ENCODE assay signal across 15 cellular contexts in genomic region chr11:132245558-132246385, GRCh38.
DNase-seq lines count a peak whose midpoint lies in the region; ATAC-seq, FAIRE-seq and TF ChIP-seq lines count a peak whose summit lies in the region.
"Had no signal": no experiment of that assay in that cellular context is flagged by ENCODE, and none has a peak within 500 bp of the region (broad histone marks: within the 10 kb centered on the region; RNA-seq: fewer than 3 reads in every experiment).

No MANE protein-coding gene starts in this region.

- no peak overlapping the region for H3K4me2 ChIP-seq in H9 (ENCODE audit: insufficient read depth, insufficient read length, low read length)
- H3K4me2 ChIP-seq in H1 (ENCODE audit: insufficient read depth in 1 of 2, low read depth in 2 of 2, low read length in 2 of 2): no peak overlapping the region

- H3K9ac ChIP-seq in H9 (ENCODE audit: extremely low read depth, insufficient read length, low read length): no peak overlapping the region
- no peak overlapping the region for H3K9ac ChIP-seq in H1 (replicated peaks in 1 of 4; ENCODE audit: extremely low read depth in 1 of 4, low read depth in 3 of 4, low read length in 3 of 4)

- no peak overlapping the region for H3K4me3 ChIP-seq in H1 (ENCODE audit: extremely low read depth in 1 of 4, insufficient read depth in 2 of 4, low read depth in 3 of 4, low read length in 4 of 4)
- H3K4me3 ChIP-seq in ovary: no peak overlapping the region

- H3K4me3 Mint-ChIP-seq in H9: no peak overlapping the region

- H3K4ac ChIP-seq in H9 (ENCODE audit: low read depth, low read length): no peak overlapping the region
- H3K4ac ChIP-seq in H1 (replicated peaks; ENCODE audit: insufficient read length, low read depth, low read length): no peak overlapping the region

- no peaks in the 10 kb centered on the region for H3K27me3 Mint-ChIP-seq in H9 (ENCODE audit: low read depth)

- TF ChIP-seq CTCF in H9 (conservative IDR thresholded peaks at IDR 0.05) (no peak), H1 (IDR thresholded peaks at IDR 0.05; ENCODE audit: control extremely low read depth in 1 of 3, insufficient read depth in 1 of 3, low read depth in 1 of 3, low read length in 3 of 3) (no peak), ovary (IDR thresholded peaks at IDR 0.05) (no peak)

- intact Hi-C loops in sciatic nerve (cut with DNase I): no loop called here
- intact Hi-C loops in ovary (cut with DNase I): no loop called here

- H4K20me1 ChIP-seq in H9 (ENCODE audit: control insufficient read depth, insufficient read depth, insufficient read length) (peaks cover 2% of the 10 kb centered on the region), H1 (replicated peaks in 1 of 2; ENCODE audit: control insufficient read depth in 1 of 2, insufficient read depth in 2 of 2, low read length in 2 of 2) (no peaks in the 10 kb centered on the region)

- peak; percentile 34 for ATAC-seq in sciatic nerve
- ATAC-seq: SK-N-SH treated with all-trans-retinoic acid at 6 μM for 48 hours had no signal

- WGBS in H9 (ENCODE audit: extremely low coverage, insufficient read length, low lambda C conversion rate): no CpG with 5 or more reads among the region's 27 CpGs
- WGBS in H1 (ENCODE audit: extremely low coverage in 1 of 2, insufficient coverage in 1 of 2, insufficient read length in 1 of 2, insufficient replicate concordance in 2 of 2, low coverage in 1 of 2, low lambda C conversion rate in 2 of 2, missing lambda C conversion rate in 1 of 2), 2 experiments: 85% methylated on average over 27 of the region's 27 CpGs; no CpG with 5 or more reads in 1 of the 2 experiments
- 71 to 75% (median 74%) methylated on average over 27 of the region's 27 CpGs for WGBS in ovary, 3 donors

- POLR2A ChIA-PET in H1 (lab: Charles Lee; ENCODE audit: partially characterized antibody): no interaction called here

- no peaks in the 10 kb centered on the region; the same call in 1 of the 2 replicates for H3K4me1 ChIP-seq in H9 (ENCODE audit: insufficient read depth, low read length)
- H3K4me1 ChIP-seq in H1 (replicated peaks in 1 of 4; ENCODE audit: control insufficient read depth in 3 of 4, insufficient read depth in 4 of 4, low read length in 3 of 4): peaks cover 0 to 4% (median 2%) of the 10 kb centered on the region in 4 experiments; a peak in 4 of 7 replicates
- no peaks in the 10 kb centered on the region for H3K4me1 ChIP-seq in ovary (ENCODE audit: insufficient read depth)

- H3K23ac ChIP-seq in H9 (ENCODE audit: insufficient read length, low read depth, low read length) (no peak overlapping the region), H1 (ENCODE audit: insufficient read length) (no peak overlapping the region)

- H3K36me3 ChIP-seq in H1 (ENCODE audit: control insufficient read depth in 2 of 4, insufficient read depth in 4 of 4, low read length in 3 of 4): no peaks in the 10 kb centered on the region
- H3K36me3 ChIP-seq in ovary: no peaks in the 10 kb centered on the region

- DNase-seq in H9: peak; percentile 42
- DNase-seq in H1 (ENCODE audit: low read depth in 1 of 2, low spot score in 2 of 2): no peak
- DNase-seq in medulla oblongata (ENCODE audit: extremely low spot score): peak; percentile 84
- no peak for DNase-seq in sciatic nerve (ENCODE audit: low spot score)
- DNase-seq in SW 1271 (lab: John Stamatoyannopoulos, UW): no peak
- no peak for DNase-seq in SKM-1 (lab: John Stamatoyannopoulos, UW; ENCODE audit: unreplicated experiment)
- no peak for DNase-seq in ovary
- DNase-seq in NCI-H446 treated with DMSO at 0.1 percent for 48 hours (lab: John Stamatoyannopoulos, UW): no peak
- DNase-seq: KBM-7, NCI-H1694, NCI-H2107, NCI-H446, SHP77 had no signal

- TF ChIP-seq RAD21 in H1 (IDR thresholded peaks at IDR 0.05 in 1 of 2, conservative IDR thresholded peaks at IDR 0.05 in 1 of 2; ENCODE audit: low read depth in 2 of 2, low read length in 2 of 2): no peak

- H3K4me1 Mint-ChIP-seq in H9: peaks cover 22 to 35% of the 10 kb centered on the region in 2 experiments

- H3K79me2 ChIP-seq in H9 (ENCODE audit: insufficient read depth, low read length): no peaks in the 10 kb centered on the region
- H3K79me2 ChIP-seq in H1 (ENCODE audit: control insufficient read depth in 1 of 2, insufficient read depth in 2 of 2, low read length in 2 of 2): no peaks in the 10 kb centered on the region

- H2AFZ ChIP-seq in H9 (ENCODE audit: low read length) (no peak overlapping the region), H1 (ENCODE audit: low read length) (no peak overlapping the region; the same call in 1 of the 2 replicates)

- peak overlapping the region in 2 of 3 experiments; percentile 69 to 85; a peak in 3 of 7 replicates for H3K27ac Mint-ChIP-seq in H9

- H3K79me1 ChIP-seq in H9 (ENCODE audit: insufficient read depth, low read depth, low read length, poor library complexity, severe bottlenecking): no peaks in the 10 kb centered on the region
- no peaks in the 10 kb centered on the region for H3K79me1 ChIP-seq in H1 (ENCODE audit: low read depth, low read length)

- TF ChIP-seq POLR2A in H1 (IDR thresholded peaks at IDR 0.05; ENCODE audit: control extremely low read depth in 1 of 2, low read depth in 2 of 2, low read length in 2 of 2) (no peak), ovary (IDR thresholded peaks at IDR 0.05) (no peak)

- H2BK15ac ChIP-seq in H9 (ENCODE audit: low read depth, low read length) (no peak overlapping the region), H1 (ENCODE audit: low read length) (no peak overlapping the region)

- H3K36me3 Mint-ChIP-seq in H9 (ENCODE audit: insufficient read depth in 1 of 3, low read depth in 3 of 3): peaks cover 2 to 9% (median 2%) of the 10 kb centered on the region in 3 experiments; a peak in 4 of 7 replicates

- no peaks in the 10 kb centered on the region for H3K9me3 ChIP-seq in H9 (ENCODE audit: control insufficient read depth, low read depth, low read length)
- H3K9me3 ChIP-seq in H1 (ENCODE audit: insufficient read depth in 2 of 2, low read depth in 1 of 2, low read length in 1 of 2): no peaks in the 10 kb centered on the region
- H3K9me3 ChIP-seq in ovary: no peaks in the 10 kb centered on the region

- H3K27me3 ChIP-seq in H9 (ENCODE audit: insufficient read depth, low read length): no peaks in the 10 kb centered on the region
- no peaks in the 10 kb centered on the region for H3K27me3 ChIP-seq in H1 (replicated peaks in 1 of 4; ENCODE audit: control insufficient read depth in 3 of 4, extremely low read depth in 1 of 4, insufficient read depth in 3 of 4, low read length in 3 of 4)
- no peaks in the 10 kb centered on the region for H3K27me3 ChIP-seq in ovary

- H4K5ac ChIP-seq in H9 (ENCODE audit: insufficient read length, low read depth, low read length) (no peak overlapping the region), H1 (ENCODE audit: insufficient read length, low read depth, low read length) (no peak overlapping the region)

- H3K9me3 Mint-ChIP-seq in H9: peaks cover 3 to 4% of the 10 kb centered on the region in 2 experiments; a peak in 4 of 5 replicates

- H3K23me2 ChIP-seq in H9 (ENCODE audit: insufficient read length, low read depth, low read length, poor library complexity, severe bottlenecking) (no peaks in the 10 kb centered on the region), H1 (ENCODE audit: low read depth, low read length) (no peaks in the 10 kb centered on the region)

- no peak overlapping the region for H2BK12ac ChIP-seq in H9 (ENCODE audit: insufficient read length, low read depth, low read length)
- H2BK12ac ChIP-seq in H1 (ENCODE audit: low read depth, low read length): no peak overlapping the region

- H4K91ac ChIP-seq in H9 (ENCODE audit: insufficient read length, low read depth, low read length): no peak overlapping the region
- no peak overlapping the region for H4K91ac ChIP-seq in H1 (replicated peaks; ENCODE audit: insufficient read length, low read length)

- FAIRE-seq in H1 (lab: Jason Lieb, UNC): no peak
- FAIRE-seq: RCC 7860 had no signal

- H4K8ac ChIP-seq in H9 (replicated peaks; ENCODE audit: insufficient read length, low read depth, low read length) (no peak overlapping the region), H1 (ENCODE audit: extremely low read depth, insufficient read depth, low read length) (no peak overlapping the region)

- no peak overlapping the region for H3T11ph ChIP-seq in H9 (ENCODE audit: low read length)

- no peak overlapping the region for H2BK5ac ChIP-seq in H9 (ENCODE audit: insufficient read length, low read length)
- H2BK5ac ChIP-seq in H1 (ENCODE audit: low read depth, low read length): no peak overlapping the region

- H2AK5ac ChIP-seq in H9 (ENCODE audit: insufficient read length, low read length): no peak overlapping the region
- H2AK5ac ChIP-seq in H1 (ENCODE audit: low read depth, low read length): no peak overlapping the region

- CTCF ChIA-PET in H1 (lab: Charles Lee; ENCODE audit: partially characterized antibody): interaction anchor here (0.9 to 1.7 kb wide), 8 partner anchors 14 to 499 kb away, joined by 3 read pairs; no protein-coding TSS in a partner anchor

- H2BK20ac ChIP-seq in H9 (ENCODE audit: low read depth, low read length, poor library complexity, severe bottlenecking): no peak overlapping the region
- no peak overlapping the region for H2BK20ac ChIP-seq in H1 (ENCODE audit: low read length)

- H3K27ac ChIP-seq in H9 (ENCODE audit: insufficient read length, low read depth, low read length) (no peak overlapping the region), H1 (ENCODE audit: low read depth, low read length) (no peak overlapping the region), ovary (no peak overlapping the region)

- H3K56ac ChIP-seq in H9 (ENCODE audit: insufficient read length, low read depth, low read length) (no peak overlapping the region), H1 (replicated peaks; ENCODE audit: insufficient read length, low read depth, low read length) (no peak overlapping the region)

- H3K14ac ChIP-seq in H9 (ENCODE audit: insufficient read depth, low read length): no peak overlapping the region
- H3K14ac ChIP-seq in H1 (ENCODE audit: insufficient read length): no peak overlapping the region

- H3K18ac ChIP-seq in H9 (ENCODE audit: insufficient read length, low read depth, low read length) (no peak overlapping the region), H1 (ENCODE audit: extremely low read depth, low read length) (no peak overlapping the region)

- no peak overlapping the region for H2BK120ac ChIP-seq in H9 (ENCODE audit: low read depth, low read length, poor library complexity, severe bottlenecking)
- no peak overlapping the region for H2BK120ac ChIP-seq in H1 (replicated peaks; ENCODE audit: low read depth, low read length)

- TF ChIP-seq EP300 in H1 (IDR thresholded peaks at IDR 0.05; ENCODE audit: borderline replicate concordance in 1 of 2, low read depth in 2 of 2, low read length in 2 of 2) (no peak), ovary (IDR thresholded peaks at IDR 0.05) (no peak)

TF ChIP-seq in H1, 55 proteins besides CTCF, POLR2A, EP300 and RAD21:
- TF ChIP-seq PHF8 (conservative IDR thresholded peaks at IDR 0.05; ENCODE audit: low read depth, low read length): no peak
- TF ChIP-seq MAFK (IDR thresholded peaks at IDR 0.05; ENCODE audit: low read depth, low read length): peak; percentile 57; the same call in 1 of the 2 replicates

Comparison
In these comparisons a context has a peak if more than half of its experiments do, and no peak if none do; other contexts are left out.
1. DNase-seq: peak in H9 (single experiment) and medulla oblongata (single experiment); none in H1 (0 of 2), sciatic nerve (single experiment), SW 1271 (0 of 2), SKM-1 (single experiment), ovary (0 of 5) and NCI-H446 treated with DMSO at 0.1 percent for 48 hours (single experiment).